ENCODE assay signal across 1 cellular context in genomic region chr12:120169946-120170345, GRCh38.
TF ChIP-seq lines count a peak whose summit lies in the region.

No MANE protein-coding gene starts in this region.

TF ChIP-seq in K562, 482 proteins besides CTCF, POLR2A, EP300 and RAD21 (continued from another document):
- TF ChIP-seq, protein P1, sequence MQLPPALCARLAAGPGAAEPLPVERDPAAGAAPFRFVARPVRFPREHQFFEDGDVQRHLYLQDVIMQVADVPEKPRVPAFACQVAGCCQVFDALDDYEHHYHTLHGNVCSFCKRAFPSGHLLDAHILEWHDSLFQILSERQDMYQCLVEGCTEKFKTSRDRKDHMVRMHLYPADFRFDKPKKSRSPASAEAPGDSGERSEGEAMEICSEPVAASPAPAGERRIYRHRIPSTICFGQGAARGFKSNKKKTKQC (CRISPR knock-in tag; IDR thresholded peaks at IDR 0.05), result no peak
- TF ChIP-seq BDP1 (IDR thresholded peaks at IDR 0.05; ENCODE audit: insufficient read depth, insufficient read length), result no peak
- no peak for TF ChIP-seq FOXM1 (IDR thresholded peaks at IDR 0.05; ENCODE audit: low read depth)
- no peak for TF ChIP-seq FOXM1 (CRISPR knock-in tag; IDR thresholded peaks at IDR 0.05; ENCODE audit: low read depth)
- TF ChIP-seq ZNF140 (CRISPR knock-in tag; IDR thresholded peaks at IDR 0.05), result no peak
- no peak for TF ChIP-seq ZNF280A (IDR thresholded peaks at IDR 0.05; ENCODE audit: low read depth, partially characterized antibody)
- TF ChIP-seq ZFP30 (CRISPR knock-in tag; IDR thresholded peaks at IDR 0.05; ENCODE audit: borderline replicate concordance), result no peak
- no peak for TF ChIP-seq HMGN3 (IDR thresholded peaks at IDR 0.05; ENCODE audit: borderline replicate concordance, extremely low read depth, insufficient read length, low read depth, low read length)
- TF ChIP-seq YY1 (IDR thresholded peaks at IDR 0.05; ENCODE audit: borderline replicate concordance in 1 of 3, control insufficient read depth in 1 of 3, extremely low read depth in 1 of 3, insufficient read depth in 3 of 3, insufficient read length in 1 of 3, insufficient replicate concordance in 2 of 3, low read depth in 1 of 3, low read length in 2 of 3), result no peak
- TF ChIP-seq TRIM25 (IDR thresholded peaks at IDR 0.05; ENCODE audit: borderline replicate concordance), result no peak
- no peak for TF ChIP-seq ZNF764 (CRISPR knock-in tag; IDR thresholded peaks at IDR 0.05; ENCODE audit: low read depth)
- no peak for TF ChIP-seq ZNF445 (CRISPR knock-in tag; IDR thresholded peaks at IDR 0.05; ENCODE audit: low read depth)
- TF ChIP-seq ZNF717 (CRISPR knock-in tag; IDR thresholded peaks at IDR 0.05), result no peak
- no peak for TF ChIP-seq PHF21A (IDR thresholded peaks at IDR 0.05; ENCODE audit: borderline replicate concordance, low read depth)
- TF ChIP-seq SAFB2 (IDR thresholded peaks at IDR 0.05; ENCODE audit: borderline replicate concordance, low read depth, low read length, severe bottlenecking), result no peak
- no peak for TF ChIP-seq ESRRB (CRISPR knock-in tag; IDR thresholded peaks at IDR 0.05; ENCODE audit: borderline replicate concordance)
- TF ChIP-seq ZNF561 (CRISPR knock-in tag; conservative IDR thresholded peaks at IDR 0.05), result no peak
- no peak for TF ChIP-seq THRA (IDR thresholded peaks at IDR 0.05)
